8 cellular contexts compared by ENCODE assay signal in genomic region chr10:45000138-45000763, GRCh38. TPM values are rescaled to one million over a fixed set of nuclear protein-coding genes. Genes with fewer than 3 reads are reported as not detected.
DNase-seq lines count a peak whose midpoint lies in the region; ATAC-seq, FAIRE-seq and TF ChIP-seq lines count a peak whose summit lies in the region.

No MANE protein-coding gene starts in this region.

- intact Hi-C loops in CD4-positive, alpha-beta T cell (cut with DNase I, micrococcal nuclease), result loop anchor here in 1 of 2 experiments (1.0 to 10.0 kb wide), 2 partner anchors 41 to 235 kb away; partner anchors contain the start of gene RASSF4
- intact Hi-C loops in K562 (cut with micrococcal nuclease), result no loop called here

- no peaks in the 10 kb centered on the region for H3K27me3 Mint-ChIP-seq in CD4-positive, alpha-beta T cell

- 75% methylated on average over 12 of the region's 12 CpGs for WGBS in K562 (ENCODE audit: insufficient coverage, low coverage, missing lambda C conversion rate)

- in situ Hi-C loops in K562 (cut with MboI), result loop anchor here (10.0 kb wide), 1 partner anchor 465 kb away; no protein-coding TSS in a partner anchor

- H3K9me3 ChIP-seq in CD4-positive, alpha-beta T cell (ENCODE audit: control insufficient read depth, low read length), result peaks cover 19% of the 10 kb centered on the region
- H3K9me3 ChIP-seq in K562 (replicated peaks; ENCODE audit: control insufficient read depth, insufficient read depth, low read depth, low read length), result peaks cover 16% of the 10 kb centered on the region

- no peaks in the 10 kb centered on the region for H3K9me1 ChIP-seq in K562 (ENCODE audit: control insufficient read depth, insufficient read depth, low read length)

- no peak for TF ChIP-seq CTCF in CD4-positive, alpha-beta T cell (IDR thresholded peaks at IDR 0.05)
- no peak for TF ChIP-seq CTCF in K562 (IDR thresholded peaks at IDR 0.05 in 2 of 3, conservative IDR thresholded peaks at IDR 0.05 in 1 of 3; ENCODE audit: insufficient read depth in 2 of 3, low read depth in 1 of 3, low read length in 3 of 3)

- CTCF ChIA-PET in CD4-positive, alpha-beta T cell (lab: Charles Lee), result interaction anchor here (1.1 kb wide), 1 partner anchor 26 kb away, joined by 3 read pairs; no protein-coding TSS in a partner anchor
- CTCF ChIA-PET in K562 (lab: Yijun Ruan, JAX; ENCODE audit: low intra/inter-chr PET ratio), result interaction anchor here (0.6 to 0.7 kb wide), 2 partner anchors 137 to 237 kb away, joined by 4 read pairs; no protein-coding TSS in a partner anchor

- TSS peak; percentile 72 for BruUV-seq in K562 (replicated peaks; lab: Mats Ljungman, UMichigan)

- FAIRE-seq in K562 (lab: Jason Lieb, UNC), result no peak

- no peak for TF ChIP-seq RAD21 in K562 (CRISPR knock-in tag; conservative IDR thresholded peaks at IDR 0.05 in 1 of 2, IDR thresholded peaks at IDR 0.05 in 1 of 2)

- peak overlapping the region; percentile 86 to 91 for H3K9ac ChIP-seq in K562 (ENCODE audit: insufficient read depth in 1 of 2, low read depth in 2 of 2, low read length in 2 of 2)

- ATAC-seq in CD4-positive, alpha-beta T cell (ENCODE audit: poor library complexity), result no peak
- ATAC-seq in K562, result no peak
- ATAC-seq in GM19467 (IDR thresholded peaks at IDR 0.05; ENCODE audit: unreplicated experiment), result no peak
- no peak for ATAC-seq in HG03565 (IDR thresholded peaks at IDR 0.05; ENCODE audit: unreplicated experiment)

- H3K36me3 ChIP-seq in K562 (ENCODE audit: control insufficient read depth, insufficient read depth, low read length), result peaks cover 28% of the 10 kb centered on the region

- H2AFZ ChIP-seq in K562 (ENCODE audit: low read depth, low read length), result peak overlapping the region; percentile 96

- TF ChIP-seq EP300 in K562 (IDR thresholded peaks at IDR 0.05; ENCODE audit: low read length), result no peak

- peak overlapping the region; percentile 88 for H3K4me2 ChIP-seq in K562 (ENCODE audit: insufficient read depth, low read length)

- H3K4me1 Mint-ChIP-seq in CD4-positive, alpha-beta T cell (ENCODE audit: low read depth), result peaks cover 43% of the 10 kb centered on the region

- peak overlapping the region; percentile 48; the same call in 1 of the 2 replicates for H3K4me3 ChIP-seq in K562

- H3K9me3 Mint-ChIP-seq in CD4-positive, alpha-beta T cell, result peaks cover 2% of the 10 kb centered on the region

- peaks cover 10 to 12% of the 10 kb centered on the region in 2 experiments; a peak in 3 of 5 replicates for H3K4me1 ChIP-seq in K562 (replicated peaks in 1 of 2; ENCODE audit: control insufficient read depth in 2 of 2, insufficient read depth in 2 of 2, low read length in 2 of 2)

- peak overlapping the region; percentile 91 for H3K27ac Mint-ChIP-seq in CD4-positive, alpha-beta T cell

- H3K27ac ChIP-seq in CD4-positive, alpha-beta T cell (ENCODE audit: low read depth, low read length), result no peak overlapping the region
- peak overlapping the region; percentile 85 for H3K27ac ChIP-seq in K562 (ENCODE audit: extremely low read depth, low read depth, low read length)

- peaks cover 29% of the 10 kb centered on the region for H3K79me2 ChIP-seq in K562 (ENCODE audit: control insufficient read depth, insufficient read depth, low read length)

- no peak for TF ChIP-seq POLR2A in K562 (conservative IDR thresholded peaks at IDR 0.05)

- no peaks in the 10 kb centered on the region for H3K27me3 ChIP-seq in CD4-positive, alpha-beta T cell (ENCODE audit: control insufficient read depth, insufficient read depth, low read length)
- H3K27me3 ChIP-seq in K562 (ENCODE audit: control insufficient read depth in 2 of 2, insufficient read depth in 2 of 2, low read length in 2 of 2), result peaks cover 0 to 5% of the 10 kb centered on the region in 2 experiments; a peak in 2 of 5 replicates

- H3K4me3 Mint-ChIP-seq in CD4-positive, alpha-beta T cell, result peak overlapping the region; percentile 89

- H4K20me1 ChIP-seq in K562 (replicated peaks; ENCODE audit: control insufficient read depth, insufficient read depth, low read length), result no peaks in the 10 kb centered on the region

- DNase-seq in CD4-positive, alpha-beta T cell, result no peak
- DNase-seq in HuH-7 (ENCODE audit: low spot score) (peak; percentile 48), K562 (ENCODE audit: extremely low read depth in 1 of 4, low spot score in 3 of 4) (no peak), kidney tubule cell (ENCODE audit: low spot score) (peak; percentile 46), stromal cell of bone marrow (ENCODE audit: low read depth) (peak; percentile 93), kidney glomerular epithelial cell (lab: John Stamatoyannopoulos, UW) (no peak)

- H3K36me3 Mint-ChIP-seq in CD4-positive, alpha-beta T cell (ENCODE audit: low read depth), result peaks cover 39% of the 10 kb centered on the region

- POLR2A ChIA-PET in CD4-positive, alpha-beta T cell (lab: Charles Lee), result interaction anchor here (0.7 to 0.8 kb wide), 2 partner anchors 8 to 22 kb away, joined by 3 to 4 read pairs; partner anchors contain the start of gene DEPP1
- POLR2A ChIA-PET in K562 (lab: Yijun Ruan, JAX), result no interaction called here

TF ChIP-seq in K562, 482 proteins besides CTCF, POLR2A, EP300 and RAD21 (continues in another document):
- TF ChIP-seq TAL1 (IDR thresholded peaks at IDR 0.05) (no peak), NFRKB (IDR thresholded peaks at IDR 0.05; ENCODE audit: low read depth) (peak; percentile 51; the same call in 1 of the 2 replicates)

RNA-seq across cellular contexts. Expression of gene ZNF22, which starts 0.5 kb away (rescaled TPM):
- total RNA-seq in CD4-positive, alpha-beta T cell, result 10 to 100 TPM; 14.1 to 15.3 TPM
- 6.0 and 13.6 TPM in 2 replicates for total RNA-seq in K562 (2011; cell fraction: chromatin; rRNA removed; ENCODE audit: low replicate concordance)
- total RNA-seq in K562 (2011; cell fraction: nucleolus; rRNA removed), result 5.3 and 7.1 TPM in 2 replicates
- total RNA-seq in K562 (2011; cell fraction: nucleoplasm; rRNA removed), result 9.9 and 11.2 TPM in 2 replicates
- total RNA-seq in K562 (2014; rRNA removed) (35.9 and 36.2 TPM in 2 replicates), K562 (2014; rRNA removed; fragmentation: Illumina TruSeq; extraction: Trizol) (68.4 and 69.4 TPM in 2 replicates), K562 (2015; rRNA removed; fragmentation: Illumina TruSeq; extraction: Trizol) (47.9 and 48.6 TPM in 2 replicates), K562 (2021) (40.5 and 52.9 TPM in 2 replicates)
- polyA plus RNA-seq in K562 (2011; rRNA removed) (39.2 and 51.2 TPM in 2 replicates), K562 (2014; fragmentation: Illumina TruSeq; extraction: Trizol) (51.3 and 62.2 TPM in 2 replicates), K562 (2014; fragmentation: Nextera tagmentation; extraction: Ambion mirVana) (10 to 100 TPM; 92.2 to 98.7 TPM), K562 (2014; rRNA removed) (42.4 and 60.4 TPM in 2 replicates)
- polyA plus RNA-seq in K562 (2011; cell fraction: cytosol; rRNA removed), result 9.3 and 18.6 TPM in 2 replicates
- 7.4 and 12.9 TPM in 2 replicates for polyA plus RNA-seq in K562 (2011; cell fraction: nucleus; rRNA removed)
- 38.3 and 41.5 TPM in 2 replicates for polyA plus RNA-seq in K562 (2012)
- 19.0 and 19.4 TPM in 2 replicates for polyA minus RNA-seq in K562 (2011; rRNA and poly(A)+ RNA removed)
- polyA minus RNA-seq in K562 (2011; cell fraction: cytosol; rRNA and poly(A)+ RNA removed), result 5.3 and 8.3 TPM in 2 replicates
- 5.3 and 11.1 TPM in 2 replicates for polyA minus RNA-seq in K562 (2011; cell fraction: nucleus; rRNA and poly(A)+ RNA removed)

RNA-seq across cellular contexts. Expression of gene DEPP1, which starts 21.6 kb away (rescaled TPM):
- not detected for total RNA-seq in CD4-positive, alpha-beta T cell
- 0.32 and 3.0 TPM in 2 replicates for total RNA-seq in K562 (2011; cell fraction: chromatin; rRNA removed; ENCODE audit: low replicate concordance)
- total RNA-seq in K562 (2011; cell fraction: nucleolus; rRNA removed), result 2.4 and 4.7 TPM in 2 replicates
- total RNA-seq in K562 (2011; cell fraction: nucleoplasm; rRNA removed), result 1.5 and 2.3 TPM in 2 replicates
- total RNA-seq in K562 (2014; rRNA removed) (0.33 and 0.54 TPM in 2 replicates), K562 (2014; rRNA removed; fragmentation: Illumina TruSeq; extraction: Trizol) (0.06 and 0.07 TPM in 2 replicates), K562 (2015; rRNA removed; fragmentation: Illumina TruSeq; extraction: Trizol) (0.11 and 0.18 TPM in 2 replicates), K562 (2021) (0.34 and 0.40 TPM in 2 replicates)
- polyA plus RNA-seq in K562 (2011; rRNA removed) (0.42 and 1.1 TPM in 2 replicates), K562 (2014; fragmentation: Illumina TruSeq; extraction: Trizol) (0.19 TPM in 2 replicates), K562 (2014; fragmentation: Nextera tagmentation; extraction: Ambion mirVana) (under 1 TPM in 1 of 2 experiments, not detected in 1; 0.04 TPM), K562 (2014; rRNA removed) (0.21 and 0.26 TPM in 2 replicates)
- polyA plus RNA-seq in K562 (2011; cell fraction: cytosol; rRNA removed), result 1.3 and 1.5 TPM in 2 replicates
- 0.47 and 1.1 TPM in 2 replicates for polyA plus RNA-seq in K562 (2011; cell fraction: nucleus; rRNA removed)
- 0.46 and 1.3 TPM in 2 replicates for polyA plus RNA-seq in K562 (2012)
- polyA minus RNA-seq in K562 (2011; rRNA and poly(A)+ RNA removed), result 0.77 and 1.1 TPM in 2 replicates
- polyA minus RNA-seq in K562 (2011; cell fraction: cytosol; rRNA and poly(A)+ RNA removed), result 0.76 and 1.8 TPM in 2 replicates
- polyA minus RNA-seq in K562 (2011; cell fraction: nucleus; rRNA and poly(A)+ RNA removed), result 1.9 and 3.2 TPM in 2 replicates

RNA-seq across cellular contexts. Expression of gene RASSF4, which starts 40.6 kb away (rescaled TPM):
- total RNA-seq in CD4-positive, alpha-beta T cell, result 1 to 10 TPM in 1 of 2 experiments, under 1 TPM in 1; 0.88 to 1.4 TPM
- total RNA-seq in K562 (2011; cell fraction: chromatin; rRNA removed; ENCODE audit: low replicate concordance), result 0.21 and 0.58 TPM in 2 replicates
- 0.17 and 0.66 TPM in 2 replicates for total RNA-seq in K562 (2011; cell fraction: nucleolus; rRNA removed)
- 0.15 and 0.29 TPM in 2 replicates for total RNA-seq in K562 (2011; cell fraction: nucleoplasm; rRNA removed)
- total RNA-seq in K562 (2014; rRNA removed) (0.04 and 0.09 TPM in 2 replicates), K562 (2014; rRNA removed; fragmentation: Illumina TruSeq; extraction: Trizol) (not detected in 2 replicates), K562 (2015; rRNA removed; fragmentation: Illumina TruSeq; extraction: Trizol) (not detected in 2 replicates), K562 (2021) (0.18 and 0.62 TPM in 2 replicates)
- polyA plus RNA-seq in K562 (2011; rRNA removed) (0.05 and 0.13 TPM in 2 replicates), K562 (2014; fragmentation: Illumina TruSeq; extraction: Trizol) (0.10 TPM in 1 of 2 replicates, not detected in the other), K562 (2014; fragmentation: Nextera tagmentation; extraction: Ambion mirVana) (under 1 TPM in 1 of 2 experiments, not detected in 1; 0.01 TPM), K562 (2014; rRNA removed) (0.13 TPM in 1 of 2 replicates, not detected in the other)
- 0.04 and 0.30 TPM in 2 replicates for polyA plus RNA-seq in K562 (2011; cell fraction: cytosol; rRNA removed)
- polyA plus RNA-seq in K562 (2011; cell fraction: nucleus; rRNA removed), result 0.25 and 0.30 TPM in 2 replicates
- 0.20 and 0.68 TPM in 2 replicates for polyA plus RNA-seq in K562 (2012)
- polyA minus RNA-seq in K562 (2011; rRNA and poly(A)+ RNA removed), result not detected in 2 replicates
- polyA minus RNA-seq in K562 (2011; cell fraction: cytosol; rRNA and poly(A)+ RNA removed), result not detected in 2 replicates
- polyA minus RNA-seq in K562 (2011; cell fraction: nucleus; rRNA and poly(A)+ RNA removed), result not detected in 2 replicates

Comparison
In these comparisons a context has a peak if more than half of its experiments do, and no peak if none do; other contexts are left out.
1. DNase-seq: peak in HuH-7 (single experiment), kidney tubule cell (single experiment) and stromal cell of bone marrow (single experiment); none in CD4-positive, alpha-beta T cell (0 of 10), K562 (0 of 4) and kidney glomerular epithelial cell (single experiment).